In genomic region chr14:54364555-54365415, GRCh38 we compare ENCODE assay signal across 9 cellular contexts. TPM values are rescaled to one million over a fixed set of nuclear protein-coding genes. Genes with fewer than 3 reads are reported as not detected.
A peak's percentile ranks its signal among the peaks of the same experiment; 100 is the strongest.
DNase-seq lines count a peak whose midpoint lies in the region; ATAC-seq and TF ChIP-seq lines count a peak whose summit lies in the region.
"Had no signal": no experiment of that assay in that cellular context is flagged by ENCODE, and none has a peak within 500 bp of the region (broad histone marks: within the 10 kb centered on the region; RNA-seq: fewer than 3 reads in every experiment).

No MANE protein-coding gene starts in this region.

- peak overlapping the region in 1 of 2 donors; percentile 0 for H3K4me3 ChIP-seq in cardiac fibroblast (replicated peaks in 1 of 2; ENCODE audit: low read depth in 2 of 2, low read length in 2 of 2)
- H3K4me3 ChIP-seq in thoracic aorta, result peak overlapping the region; percentile 32

- DNase-seq in M059J (ENCODE audit: low read depth) (peak; percentile 80), cardiac fibroblast (ENCODE audit: low read depth in 2 of 2) (peak; percentile 73 to 94), iris pigment epithelial cell (ENCODE audit: low read depth) (peak; percentile 53), thoracic aorta (ENCODE audit: low spot score) (peak; percentile 31), NCI-H345 (lab: John Stamatoyannopoulos, UW) (no peak), CD1c-positive myeloid dendritic cell (ENCODE audit: extremely low spot score) (no peak)
- DNase-seq: nephron progenitor cell had no signal

- H3K27me3 ChIP-seq in thoracic aorta (replicated peaks; ENCODE audit: insufficient read depth), result no peaks in the 10 kb centered on the region

- no peaks in the 10 kb centered on the region for H3K36me3 ChIP-seq in thoracic aorta

- peaks cover 3 to 16% of the 10 kb centered on the region in 2 donors for H3K4me1 ChIP-seq in thoracic aorta (ENCODE audit: control insufficient read depth in 1 of 2, low read depth in 2 of 2)

- no peaks in the 10 kb centered on the region for H3K9me3 ChIP-seq in thoracic aorta

- peak overlapping the region; percentile 64 to 69 for H3K27ac ChIP-seq in thoracic aorta

- TF ChIP-seq CTCF in cardiac fibroblast (IDR thresholded peaks at IDR 0.05; ENCODE audit: low read depth, low read length) (no peak), thoracic aorta (IDR thresholded peaks at IDR 0.05) (no peak)

- ATAC-seq in thoracic aorta (ENCODE audit: insufficient number of reproducible peaks, low FRiP score, low read depth), result no peak
- no peak for ATAC-seq in GM21786 (IDR thresholded peaks at IDR 0.05; ENCODE audit: unreplicated experiment)
- no peak for ATAC-seq in GM19324 (IDR thresholded peaks at IDR 0.05; ENCODE audit: low FRiP score, unreplicated experiment)

RNA-seq across cellular contexts. Expression of gene CDKN3, which starts 32.0 kb away (rescaled TPM):
- total RNA-seq in M059J (2014; rRNA removed; shearing (Covaris generic)), result 179 and 192 TPM in 2 replicates
- 10 to 100 TPM in 1 of 2 donors, 1 to 10 TPM in 1; 3.5 to 13.5 TPM for total RNA-seq in thoracic aorta

Comparison
In these comparisons a context has a peak if more than half of its experiments do, and no peak if none do; other contexts are left out.
1. DNase-seq: peak in M059J (single experiment), cardiac fibroblast (2 of 2), iris pigment epithelial cell (single experiment) and thoracic aorta (single experiment); none in NCI-H345 (single experiment) and CD1c-positive myeloid dendritic cell (single experiment).
2. RNA of gene CDKN3, which starts 32.0 kb away (total RNA-seq): 179 to 192 TPM in M059J; 3.5 to 13.5 TPM in thoracic aorta; every median in the first group is over 10 times any median in the second.